ENCODE assay signal across 29 cellular contexts in the genomic region with DNA sequence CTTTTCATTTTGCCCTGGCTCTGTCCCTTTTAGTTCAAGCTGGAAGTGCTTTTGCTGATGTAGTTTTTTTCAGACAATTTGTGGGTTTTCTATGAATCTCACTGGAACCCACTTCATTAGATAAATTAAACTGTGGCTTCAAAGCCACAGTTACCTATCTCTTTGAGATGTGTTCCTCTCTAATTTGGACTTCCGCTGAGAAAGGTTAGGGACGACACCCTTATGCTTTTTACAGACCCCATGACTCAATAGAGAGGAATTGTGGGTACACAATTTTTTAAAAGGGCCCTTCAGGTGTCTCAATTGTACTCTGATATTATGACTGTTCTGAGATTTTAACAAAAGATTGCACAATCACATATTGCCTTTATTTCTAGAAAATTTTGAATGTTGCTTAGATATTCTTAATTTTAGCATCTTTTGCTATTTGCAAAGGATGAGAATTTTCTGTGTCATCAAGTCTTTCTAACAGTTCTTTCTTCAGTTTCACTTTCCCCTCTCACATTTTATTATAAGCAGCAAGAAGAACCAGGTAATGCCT.
DNase-seq lines count a peak whose midpoint lies in the region; ATAC-seq, FAIRE-seq and TF ChIP-seq lines count a peak whose summit lies in the region.
"Had no signal": no experiment of that assay in that cellular context is flagged by ENCODE, and none has a peak within 500 bp of the region (broad histone marks: within the 10 kb centered on the region; RNA-seq: fewer than 3 reads in every experiment).

No MANE protein-coding gene starts in this region.

- H3K27ac ChIP-seq in HepG2 (ENCODE audit: extremely low read length, insufficient read depth, low read length), result no peak overlapping the region
- H3K27ac ChIP-seq in right lobe of liver, result no peak overlapping the region
- H3K27ac ChIP-seq: ascending aorta, BLaER1, cardiac muscle cell, coronary artery, GM23248, pancreas, RWPE1, upper lobe of right lung had no signal

- no peak overlapping the region for H3K4me3 ChIP-seq in HepG2 (replicated peaks in 1 of 3; ENCODE audit: insufficient read depth in 1 of 3, low read depth in 2 of 3, low read length in 3 of 3)
- H3K4me3 ChIP-seq in right lobe of liver, result no peak overlapping the region
- H3K4me3 ChIP-seq: ascending aorta, BLaER1, cardiac muscle cell, coronary artery, GM23248, heart left ventricle, lung, pancreas, upper lobe of right lung had no signal

- H3K9me3 ChIP-seq in HepG2 (ENCODE audit: low read length) (no peaks in the 10 kb centered on the region), right lobe of liver (no peaks in the 10 kb centered on the region), T-helper 17 cell (ENCODE audit: control insufficient read depth, low read length, poor library complexity, severe bottlenecking) (no peaks in the 10 kb centered on the region)
- H3K9me3 ChIP-seq: BLaER1, pancreas, upper lobe of right lung had no signal

- no peak for FAIRE-seq in HepG2 (lab: Jason Lieb, UNC)
- FAIRE-seq: pancreas had no signal

- no peaks in the 10 kb centered on the region for H3K9me3 Mint-ChIP-seq in activated naive CD8-positive, alpha-beta T cell treated with anti-CD3 and anti-CD28 coated beads, Interleukin-2, amount 50 U/mL, for 24 hours
- no peaks in the 10 kb centered on the region for H3K9me3 Mint-ChIP-seq in immature natural killer cell
- H3K9me3 Mint-ChIP-seq: activated naive CD4-positive, alpha-beta T cell treated with anti-CD3 and anti-CD28 coated beads, Interleukin-2, amount 50 U/mL, for 24 hours; neural crest cell had no signal

- H2AFZ ChIP-seq in HepG2 (ENCODE audit: low read length), result no peak overlapping the region
- H2AFZ ChIP-seq: GM23248 had no signal

- H4K20me1 ChIP-seq in HepG2 (ENCODE audit: insufficient read depth, low read length), result no peaks in the 10 kb centered on the region
- H4K20me1 ChIP-seq: BLaER1 had no signal

- no peaks in the 10 kb centered on the region for H3K36me3 Mint-ChIP-seq in T-helper 17 cell (ENCODE audit: low read depth)
- no peaks in the 10 kb centered on the region for H3K36me3 Mint-ChIP-seq in activated naive CD8-positive, alpha-beta T cell treated with anti-CD3 and anti-CD28 coated beads, Interleukin-2, amount 50 U/mL, for 24 hours (ENCODE audit: low read depth)
- H3K36me3 Mint-ChIP-seq in immature natural killer cell, result no peaks in the 10 kb centered on the region
- H3K36me3 Mint-ChIP-seq: activated naive CD4-positive, alpha-beta T cell treated with anti-CD3 and anti-CD28 coated beads, Interleukin-2, amount 50 U/mL, for 24 hours had no signal

- H3K4me3 Mint-ChIP-seq in T-helper 17 cell (peak overlapping the region; percentile 19), immature natural killer cell (no peak overlapping the region)
- H3K4me3 Mint-ChIP-seq in activated naive CD8-positive, alpha-beta T cell treated with anti-CD3 and anti-CD28 coated beads, Interleukin-2, amount 50 U/mL, for 24 hours, result no peak overlapping the region
- H3K4me3 Mint-ChIP-seq: activated naive CD4-positive, alpha-beta T cell treated with anti-CD3 and anti-CD28 coated beads, Interleukin-2, amount 50 U/mL, for 24 hours; neural crest cell had no signal

- H3K4me1 Mint-ChIP-seq in T-helper 17 cell, result peaks cover 19% of the 10 kb centered on the region
- H3K4me1 Mint-ChIP-seq in activated naive CD8-positive, alpha-beta T cell treated with anti-CD3 and anti-CD28 coated beads, Interleukin-2, amount 50 U/mL, for 24 hours, result peaks cover 29% of the 10 kb centered on the region
- H3K4me1 Mint-ChIP-seq in immature natural killer cell, result peaks cover 9 to 14% of the 10 kb centered on the region in 2 donors
- H3K4me1 Mint-ChIP-seq: neural crest cell had no signal

- TF ChIP-seq CTCF in HepG2 (CRISPR knock-in tag; IDR thresholded peaks at IDR 0.05) (no peak), right lobe of liver (IDR thresholded peaks at IDR 0.05) (no peak)

- POLR2A ChIA-PET in HepG2 (lab: Yijun Ruan, JAX), result no interaction called here

- ATAC-seq in HepG2, result no peak
- ATAC-seq in right lobe of liver, result no peak
- peak; percentile 79 for ATAC-seq in T-helper 17 cell
- ATAC-seq in activated naive CD8-positive, alpha-beta T cell treated with anti-CD3 and anti-CD28 coated beads, Interleukin-2, amount 50 U/mL, for 24 hours, result peak; percentile 52
- no peak for ATAC-seq in GM18520 (IDR thresholded peaks at IDR 0.05; ENCODE audit: unreplicated experiment)
- ATAC-seq: heart left ventricle, pancreas, upper lobe of right lung had no signal

- no peaks in the 10 kb centered on the region for H3K79me2 ChIP-seq in HepG2 (ENCODE audit: insufficient read depth, low read length)

- TF ChIP-seq POLR2A in HepG2 (IDR thresholded peaks at IDR 0.05; ENCODE audit: insufficient read depth in 1 of 2, low read depth in 2 of 2, low read length in 2 of 2) (no peak), right lobe of liver (IDR thresholded peaks at IDR 0.05) (no peak)

- TF ChIP-seq EP300 in HepG2 (IDR thresholded peaks at IDR 0.05; ENCODE audit: low read depth in 2 of 2, low read length in 2 of 2) (no peak), HepG2 (CRISPR knock-in tag; IDR thresholded peaks at IDR 0.05; ENCODE audit: borderline replicate concordance) (no peak)

- no peak overlapping the region for H3K4me2 ChIP-seq in HepG2 (ENCODE audit: low read depth, low read length)

- H3K27ac Mint-ChIP-seq in T-helper 17 cell (peak overlapping the region; percentile 39), immature natural killer cell (no peak overlapping the region)
- H3K27ac Mint-ChIP-seq in activated naive CD8-positive, alpha-beta T cell treated with anti-CD3 and anti-CD28 coated beads, Interleukin-2, amount 50 U/mL, for 24 hours, result no peak overlapping the region
- H3K27ac Mint-ChIP-seq: activated naive CD4-positive, alpha-beta T cell treated with anti-CD3 and anti-CD28 coated beads, Interleukin-2, amount 50 U/mL, for 24 hours had no signal

- DNase-seq in HepG2 (ENCODE audit: low spot score), result no peak
- no peak for DNase-seq in right lobe of liver
- no peak for DNase-seq in T-helper 17 cell
- DNase-seq in activated naive CD8-positive, alpha-beta T cell treated with anti-CD3 and anti-CD28 coated beads, Interleukin-2, amount 50 U/mL, for 24 hours, result no peak
- DNase-seq in stimulated activated CD4-positive, alpha-beta T cell treated with anti-CD3 and anti-CD28 coated beads, Interleukin-1b, Interleukin-23, amount 100 ng/mL, for 48 hours, result no peak
- no peak for DNase-seq in immature natural killer cell
- DNase-seq: activated CD4-positive, alpha-beta T cell treated with anti-CD3 and anti-CD28 coated beads for 4 hours; Calu3; DMS79 treated with DMSO at 0.1 percent for 48 hours; foreskin fibroblast; GM23248; heart left ventricle; NCI-H146; NCI-H2107; NCI-H446; NCI-H82; pancreas; retina; substantia nigra; upper lobe of right lung had no signal

- BruUV-seq in HepG2 (replicated peaks; lab: Mats Ljungman, UMichigan), result no TSS peak

- intact Hi-C loops in HepG2 (cut with micrococcal nuclease; ENCODE audit: unreplicated experiment) (no loop called here), right lobe of liver (cut with DNase I) (no loop called here)

- no peaks in the 10 kb centered on the region for H3K36me3 ChIP-seq in HepG2 (replicated peaks in 1 of 2; ENCODE audit: control insufficient read depth in 1 of 2, insufficient read depth in 2 of 2, low read length in 2 of 2)
- H3K36me3 ChIP-seq in right lobe of liver, result no peaks in the 10 kb centered on the region
- H3K36me3 ChIP-seq: ascending aorta, BLaER1, cardiac muscle cell, heart left ventricle, pancreas, upper lobe of right lung had no signal

- H3K9ac ChIP-seq in HepG2 (ENCODE audit: insufficient read depth, low read depth, low read length), result no peak overlapping the region
- H3K9ac ChIP-seq: BLaER1, GM23248 had no signal

- H3K27me3 Mint-ChIP-seq in T-helper 17 cell (no peaks in the 10 kb centered on the region), immature natural killer cell (ENCODE audit: low read depth in 3 of 3) (peaks cover 0 to 2% (median 0%) of the 10 kb centered on the region in 3 donors)
- no peaks in the 10 kb centered on the region for H3K27me3 Mint-ChIP-seq in activated naive CD8-positive, alpha-beta T cell treated with anti-CD3 and anti-CD28 coated beads, Interleukin-2, amount 50 U/mL, for 24 hours
- H3K27me3 Mint-ChIP-seq: activated naive CD4-positive, alpha-beta T cell treated with anti-CD3 and anti-CD28 coated beads, Interleukin-2, amount 50 U/mL, for 24 hours had no signal

- WGBS in HepG2 (ENCODE audit: low lambda C conversion rate), result 22% methylated on average over 2 of the region's 2 CpGs
- 96% methylated on average over 2 of the region's 2 CpGs for WGBS in right lobe of liver (ENCODE audit: insufficient coverage, low coverage, low lambda C conversion rate, missing lambda C conversion rate)

- in situ Hi-C loops in HepG2 (cut with HindIII; ENCODE audit: extremely low pct_ligation_motif_present, low pct_unique_long_range_greater_than_20kb), result no loop called here

- H3K27me3 ChIP-seq in HepG2 (ENCODE audit: control insufficient read depth in 1 of 2, insufficient read depth in 2 of 2, low read length in 2 of 2) (no peaks in the 10 kb centered on the region), right lobe of liver (no peaks in the 10 kb centered on the region)
- H3K27me3 ChIP-seq: ascending aorta, BLaER1, cardiac muscle cell, heart left ventricle, pancreas, upper lobe of right lung had no signal

- CTCF ChIA-PET in HepG2 (lab: Yijun Ruan, JAX; ENCODE audit: low intra/inter-chr PET ratio, low total read pairs), result no interaction called here

- H3K4me1 ChIP-seq in HepG2 (ENCODE audit: insufficient read depth, low read length) (no peaks in the 10 kb centered on the region), right lobe of liver (peaks cover 0 to 21% (median 5%) of the 10 kb centered on the region in 4 donors)
- H3K4me1 ChIP-seq: ascending aorta, pancreas had no signal

- no peak for TF ChIP-seq RAD21 in HepG2 (CRISPR knock-in tag; IDR thresholded peaks at IDR 0.05)

TF ChIP-seq in HepG2, 621 proteins besides CTCF, POLR2A, EP300 and RAD21:
- no peak for TF ChIP-seq ZMYM2 (CRISPR knock-in tag; IDR thresholded peaks at IDR 0.05)
- peak; percentile 58; the same call in 1 of the 2 replicates for TF ChIP-seq CEBPB (IDR thresholded peaks at IDR 0.05; ENCODE audit: borderline replicate concordance, low read depth, low read length)
- TF ChIP-seq ZNF790 (CRISPR knock-in tag; IDR thresholded peaks at IDR 0.05; ENCODE audit: borderline replicate concordance), result no peak

Comparison
In these comparisons a context has a peak if more than half of its experiments do, and no peak if none do; other contexts are left out.
1. ATAC-seq: peak in T-helper 17 cell (single experiment) and activated naive CD8-positive, alpha-beta T cell treated with anti-CD3 and anti-CD28 coated beads, Interleukin-2, amount 50 U/mL, for 24 hours (single experiment); none in HepG2 (single experiment), right lobe of liver (0 of 4) and GM18520 (single experiment).